Comparison of ENCODE assay signal across 1 cellular context in genomic region chr21:14617836-14618235, GRCh38.
TF ChIP-seq lines count a peak whose summit lies in the region.

No MANE protein-coding gene starts in this region.

TF ChIP-seq in K562, 482 proteins besides CTCF, POLR2A, EP300 and RAD21 (continued from another document):
- TF ChIP-seq, protein P1, sequence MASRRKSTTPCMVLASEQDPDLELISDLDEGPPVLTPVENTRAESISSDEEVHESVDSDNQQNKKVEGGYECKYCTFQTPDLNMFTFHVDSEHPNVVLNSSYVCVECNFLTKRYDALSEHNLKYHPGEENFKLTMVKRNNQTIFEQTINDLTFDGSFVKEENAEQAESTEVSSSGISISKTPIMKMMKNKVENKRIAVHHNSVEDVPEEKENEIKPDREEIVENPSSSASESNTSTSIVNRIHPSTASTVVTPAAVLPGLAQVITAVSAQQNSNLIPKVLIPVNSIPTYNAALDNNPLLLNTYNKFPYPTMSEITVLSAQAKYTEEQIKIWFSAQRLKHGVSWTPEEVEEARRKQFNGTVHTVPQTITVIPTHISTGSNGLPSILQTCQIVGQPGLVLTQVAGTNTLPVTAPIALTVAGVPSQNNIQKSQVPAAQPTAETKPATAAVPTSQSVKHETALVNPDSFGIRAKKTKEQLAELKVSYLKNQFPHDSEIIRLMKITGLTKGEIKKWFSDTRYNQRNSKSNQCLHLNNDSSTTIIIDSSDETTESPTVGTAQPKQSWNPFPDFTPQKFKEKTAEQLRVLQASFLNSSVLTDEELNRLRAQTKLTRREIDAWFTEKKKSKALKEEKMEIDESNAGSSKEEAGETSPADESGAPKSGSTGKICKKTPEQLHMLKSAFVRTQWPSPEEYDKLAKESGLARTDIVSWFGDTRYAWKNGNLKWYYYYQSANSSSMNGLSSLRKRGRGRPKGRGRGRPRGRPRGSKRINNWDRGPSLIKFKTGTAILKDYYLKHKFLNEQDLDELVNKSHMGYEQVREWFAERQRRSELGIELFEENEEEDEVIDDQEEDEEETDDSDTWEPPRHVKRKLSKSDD (conservative IDR thresholded peaks at IDR 0.05; ENCODE audit: low read length): no peak
- TF ChIP-seq PTTG1 (tag; IDR thresholded peaks at IDR 0.05; ENCODE audit: low read depth) (no peak), ZSCAN29 (IDR thresholded peaks at IDR 0.05) (no peak), ZBTB17 (CRISPR knock-in tag; IDR thresholded peaks at IDR 0.05) (no peak), SMC3 (conservative IDR thresholded peaks at IDR 0.05; ENCODE audit: insufficient read depth, low read depth, low read length) (no peak), XRCC3 (IDR thresholded peaks at IDR 0.05) (no peak)
